ENCODE assay signal across 25 cellular contexts in genomic region chr1:91076834-91077233, GRCh38.
"Had no signal": no experiment of that assay in that cellular context is flagged by ENCODE, and none has a peak within 500 bp of the region (broad histone marks: within the 10 kb centered on the region; RNA-seq: fewer than 3 reads in every experiment).

No MANE protein-coding gene starts in this region.

- ATAC-seq: left lobe of liver; lower lobe of right lung; natural killer cell; right lobe of liver; stimulated activated memory B cell treated with anti-CD40 and anti-IgM and Interleukin-4, amounts not matched to agents 10 μg/mL and 1 μg/mL and 100 μg/mL, for 72 hours; stimulated activated naive CD8-positive, alpha-beta T cell treated with anti-CD3 and anti-CD28 coated beads, Interleukin-15, amount 100 ng/mL, for 72 hours had no signal

- H3K4me1 ChIP-seq: lower lobe of right lung, right atrium auricular region, right lobe of liver, testis, thyroid gland, upper lobe of left lung, vagina had no signal

- H3K4me3 ChIP-seq: hepatocyte, lower lobe of right lung, ovary, right atrium auricular region, right lobe of liver, smooth muscle cell, testis, thyroid gland, transverse colon, upper lobe of left lung, vagina had no signal

- DNase-seq: islet precursor cell; lower lobe of right lung; mammary epithelial cell; mesenchymal stem cell; naive B cell; natural killer cell; nephron progenitor cell; ovary; right lobe of liver; stimulated activated CD4-positive, alpha-beta T cell treated with anti-CD3 and anti-CD28 coated beads, Interleukin-1b, Interleukin-23, amount 100 ng/mL, for 48 hours; stimulated activated CD4-positive, alpha-beta T cell treated with anti-CD3 and anti-CD28 coated beads, Interleukin-2, amount 100 ng/mL, for 48 hours; stimulated activated CD4-positive, alpha-beta T cell treated with anti-CD3 and anti-CD28 coated beads, Interleukin-4, amount 100 ng/mL, for 4 hours; stimulated activated CD8-positive, alpha-beta memory T cell treated with anti-CD3 and anti-CD28 coated beads, Interleukin-4, amount 100 ng/mL, for 48 hours; stimulated activated naive CD4-positive, alpha-beta T cell treated with Interleukin-2 at 50 U/mL for 16 hours; stimulated activated naive CD8-positive, alpha-beta T cell treated with anti-CD3 and anti-CD28 coated beads, Interleukin-15, amount 100 ng/mL, for 72 hours; testis; thyroid gland; transverse colon; upper lobe of left lung had no signal

- H3K27ac ChIP-seq: hepatocyte, lower lobe of right lung, ovary, right atrium auricular region, right lobe of liver, testis, thyroid gland, upper lobe of left lung, vagina had no signal

- H3K27me3 ChIP-seq: hepatocyte, ovary, right lobe of liver, testis, thyroid gland, transverse colon, upper lobe of left lung, vagina had no signal

- H3K36me3 ChIP-seq: lower lobe of right lung, ovary, right atrium auricular region, right lobe of liver, thyroid gland, transverse colon, upper lobe of left lung, vagina had no signal

- H3K9me3 ChIP-seq: lower lobe of right lung, ovary, right atrium auricular region, right lobe of liver, testis, thyroid gland, transverse colon, upper lobe of left lung, vagina had no signal
